Comparison of ENCODE assay signal across 23 cellular contexts in the genomic region with DNA sequence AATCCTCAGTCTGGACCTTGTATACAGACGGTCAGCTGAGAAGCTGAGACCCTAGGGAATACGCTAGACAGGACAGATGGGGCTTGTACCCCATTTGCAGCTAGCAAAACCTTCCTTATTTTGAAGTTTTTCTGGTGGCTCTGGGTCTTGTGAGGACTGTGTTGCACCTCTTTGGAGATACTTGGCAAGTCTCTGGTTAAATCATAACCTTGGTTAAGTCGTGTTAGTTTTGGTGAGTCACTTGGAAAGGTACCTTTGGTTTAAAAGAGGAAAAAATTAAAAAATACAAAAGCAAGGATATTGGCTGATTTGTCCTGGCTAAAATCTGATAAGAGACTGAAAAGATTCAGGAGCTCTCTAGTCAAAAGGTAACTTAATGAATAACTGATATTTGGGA.
DNase-seq lines count a peak whose midpoint lies in the region; ATAC-seq and TF ChIP-seq lines count a peak whose summit lies in the region.
"Had no signal": no experiment of that assay in that cellular context is flagged by ENCODE, and none has a peak within 500 bp of the region (broad histone marks: within the 10 kb centered on the region; RNA-seq: fewer than 3 reads in every experiment).

No MANE protein-coding gene starts in this region.

- H3K27me3 Mint-ChIP-seq in Calu3 (ENCODE audit: unreplicated experiment) = no peaks in the 10 kb centered on the region

- H3K36me3 ChIP-seq in PC-3 (ENCODE audit: low read depth, low read length) (no peaks in the 10 kb centered on the region), iPS DF 6.9 (ENCODE audit: control insufficient read depth, insufficient read depth, low read length) (no peaks in the 10 kb centered on the region), prostate gland (no peaks in the 10 kb centered on the region), adrenal gland (replicated peaks in 1 of 2) (no peaks in the 10 kb centered on the region)
- H3K36me3 ChIP-seq: BLaER1 treated with 17β-estradiol and CSF1 and Interleukin-3, amounts not matched to agents 10 nM and 100 nM; MG63 had no signal

- H3K9me3 Mint-ChIP-seq in Calu3 (ENCODE audit: low read depth, unreplicated experiment) = no peaks in the 10 kb centered on the region
- H3K9me3 Mint-ChIP-seq: CD4-positive, alpha-beta T cell had no signal

- TF ChIP-seq POLR2A in prostate gland (IDR thresholded peaks at IDR 0.05) = no peak
- TF ChIP-seq POLR2A in adrenal gland (IDR thresholded peaks at IDR 0.05) = no peak

- peaks cover 14% of the 10 kb centered on the region for H3K4me1 ChIP-seq in PC-3 (ENCODE audit: insufficient read depth, low read length)
- peaks cover 3% of the 10 kb centered on the region for H3K4me1 ChIP-seq in iPS DF 6.9 (ENCODE audit: control insufficient read depth, insufficient read depth, low read length)
- peaks cover 12% of the 10 kb centered on the region for H3K4me1 ChIP-seq in prostate gland (replicated peaks)
- no peaks in the 10 kb centered on the region for H3K4me1 ChIP-seq in adrenal gland (replicated peaks in 1 of 2)
- H3K4me1 ChIP-seq: BLaER1 treated with 17β-estradiol and CSF1 and Interleukin-3, amounts not matched to agents 10 nM and 100 nM; Peyer's patch had no signal

- H3K9me2 ChIP-seq in PC-3 (replicated peaks; ENCODE audit: low read length) = no peaks in the 10 kb centered on the region

- no peak overlapping the region for H3K4me3 ChIP-seq in PC-3 (ENCODE audit: low read length)
- H3K4me3 ChIP-seq in iPS DF 6.9 (ENCODE audit: low read length) = no peak overlapping the region
- no peak overlapping the region for H3K4me3 ChIP-seq in prostate gland
- H3K4me3 ChIP-seq in adrenal gland = no peak overlapping the region
- H3K4me3 ChIP-seq: BLaER1 treated with 17β-estradiol and CSF1 and Interleukin-3, amounts not matched to agents 10 nM and 100 nM; GM12878; MG63; Peyer's patch; SK-N-MC had no signal

- CTCF ChIA-PET in Calu3 (lab: Charles Lee) (interaction anchor here (0.7 to 1.9 kb wide), 4 partner anchors 13 to 200 kb away, joined by 3 to 7 read pairs (median 4); no protein-coding TSS in a partner anchor), PC-3 (lab: Charles Lee) (no interaction called here)

- H2AFZ ChIP-seq in PC-3 (ENCODE audit: low read length) = 0 out of 2 replicates have a peak overlapping the region, but pooled peaks have one; percentile 37

- H3K4me3 Mint-ChIP-seq in Calu3 (ENCODE audit: low read depth, unreplicated experiment) = no peak overlapping the region
- H3K4me3 Mint-ChIP-seq: CD4-positive, alpha-beta T cell had no signal

- WGBS in iPS DF 6.9 (ENCODE audit: insufficient coverage, insufficient read length) = no CpG with 5 or more reads among the region's 3 CpGs
- WGBS in prostate gland = 28% methylated on average over 3 of the region's 3 CpGs
- 17 to 31% (median 29%) methylated on average over 3 of the region's 3 CpGs for WGBS in adrenal gland, 4 donors

- H3K4me1 Mint-ChIP-seq in Calu3 (ENCODE audit: low read depth, unreplicated experiment) = peaks cover 13% of the 10 kb centered on the region

- peak overlapping the region; percentile 26 for H3K27ac Mint-ChIP-seq in Calu3 (ENCODE audit: unreplicated experiment)
- H3K27ac Mint-ChIP-seq: CD4-positive, alpha-beta T cell had no signal

- H3K79me2 ChIP-seq in PC-3 (ENCODE audit: low read length) = no peaks in the 10 kb centered on the region

- H3K9me3 ChIP-seq in PC-3 (ENCODE audit: low read length) = no peaks in the 10 kb centered on the region
- H3K9me3 ChIP-seq in iPS DF 6.9 (ENCODE audit: control insufficient read depth, insufficient read depth, low read length) = no peaks in the 10 kb centered on the region
- no peaks in the 10 kb centered on the region for H3K9me3 ChIP-seq in prostate gland
- no peaks in the 10 kb centered on the region for H3K9me3 ChIP-seq in adrenal gland (replicated peaks in 1 of 3)
- H3K9me3 ChIP-seq: BLaER1 treated with 17β-estradiol and CSF1 and Interleukin-3, amounts not matched to agents 10 nM and 100 nM; MG63; Peyer's patch had no signal

- no TSS peak for BruUV-seq in Calu3 (replicated peaks; lab: Mats Ljungman, UMichigan)
- no TSS peak for BruUV-seq in PC-3 (replicated peaks; lab: Mats Ljungman, UMichigan)

- DNase-seq in Calu3 (no peak), PC-3 (peak; percentile 48), iPS DF 6.9 (ENCODE audit: low read depth, low spot score) (no peak), prostate gland (ENCODE audit: low spot score) (no peak), adrenal gland (no peak)
- no peak for DNase-seq in activated CD4-positive, CD25-positive, alpha-beta regulatory T cell (lab: John Stamatoyannopoulos, UW)
- DNase-seq: AML-193; CD4-positive, alpha-beta T cell; GDM1; GOT3; IMR-90; KG1; MG63; NCI-H1694; NCI-H2029 treated with DMSO at 0.1 percent for 48 hours; NCI-H2227 treated with DMSO at 0.1 percent for 48 hours; Peyer's patch; SIG-M5 had no signal

- peak overlapping the region; percentile 58; the same call in 1 of the 2 replicates for H3K4me2 ChIP-seq in PC-3 (ENCODE audit: low read length)
- H3K4me2 ChIP-seq: BLaER1 treated with 17β-estradiol and CSF1 and Interleukin-3, amounts not matched to agents 10 nM and 100 nM had no signal

- intact Hi-C loops in Calu3 (cut with micrococcal nuclease; ENCODE audit: unreplicated experiment) = no loop called here
- intact Hi-C loops in PC-3 (cut with micrococcal nuclease) = no loop called here
- intact Hi-C loops in prostate gland (cut with DNase I) = no loop called here
- intact Hi-C loops in adrenal gland (cut with DNase I) = no loop called here

- H4K20me1 ChIP-seq in PC-3 (ENCODE audit: low read length) = no peaks in the 10 kb centered on the region
- H4K20me1 ChIP-seq: BLaER1 treated with 17β-estradiol and CSF1 and Interleukin-3, amounts not matched to agents 10 nM and 100 nM had no signal

- no peaks in the 10 kb centered on the region for H3F3A ChIP-seq in PC-3 (ENCODE audit: low read length, unreplicated experiment)

- no peak overlapping the region for H3K9ac ChIP-seq in PC-3 (ENCODE audit: low read length)
- H3K9ac ChIP-seq: BLaER1 treated with 17β-estradiol and CSF1 and Interleukin-3, amounts not matched to agents 10 nM and 100 nM had no signal

- no peak for TF ChIP-seq CTCF in Calu3 (IDR thresholded peaks at IDR 0.05; ENCODE audit: unreplicated experiment)
- no peak for TF ChIP-seq CTCF in PC-3 (conservative IDR thresholded peaks at IDR 0.05; ENCODE audit: low read depth, low read length)
- no peak for TF ChIP-seq CTCF in prostate gland (IDR thresholded peaks at IDR 0.05)
- TF ChIP-seq CTCF in adrenal gland (IDR thresholded peaks at IDR 0.05) = no peak

- ATAC-seq in PC-3 (peak; percentile 88), HG03045 (IDR thresholded peaks at IDR 0.05; ENCODE audit: unreplicated experiment) (no peak)
- ATAC-seq: GM12878, HCT116 had no signal

- no peaks in the 10 kb centered on the region for H3K36me3 Mint-ChIP-seq in Calu3 (ENCODE audit: insufficient read depth, unreplicated experiment)

- POLR2A ChIA-PET in PC-3 (lab: Charles Lee; ENCODE audit: unreplicated experiment) = interaction anchor here (0.5 kb wide), 1 partner anchor 166 kb away, joined by 9 read pairs; no protein-coding TSS in a partner anchor

- H3K27me3 ChIP-seq in PC-3 (ENCODE audit: low read length) (no peaks in the 10 kb centered on the region), iPS DF 6.9 (ENCODE audit: control insufficient read depth, insufficient read depth, low read length) (no peaks in the 10 kb centered on the region), prostate gland (replicated peaks; ENCODE audit: insufficient read depth) (no peaks in the 10 kb centered on the region), adrenal gland (no peaks in the 10 kb centered on the region)
- H3K27me3 ChIP-seq: BLaER1 treated with 17β-estradiol and CSF1 and Interleukin-3, amounts not matched to agents 10 nM and 100 nM; Peyer's patch had no signal

- H3K27ac ChIP-seq in PC-3 (ENCODE audit: low read length) = no peak overlapping the region
- peak overlapping the region; percentile 47 for H3K27ac ChIP-seq in iPS DF 6.9 (ENCODE audit: low read length)
- peak overlapping the region; percentile 40 to 71 for H3K27ac ChIP-seq in prostate gland
- H3K27ac ChIP-seq in adrenal gland = no peak overlapping the region
- H3K27ac ChIP-seq: BLaER1 treated with 17β-estradiol and CSF1 and Interleukin-3, amounts not matched to agents 10 nM and 100 nM; Peyer's patch; SK-N-MC had no signal

Comparison
In these comparisons a context has a peak if more than half of its experiments do, and no peak if none do; other contexts are left out.
1. H3K27ac ChIP-seq: peak in iPS DF 6.9 (single experiment) and prostate gland (2 of 2); none in PC-3 (single experiment) and adrenal gland (0 of 5).